10 cellular contexts compared by ENCODE assay signal in genomic region chr7:43768201-43768893, GRCh38.
"Had no signal": no experiment of that assay in that cellular context is flagged by ENCODE, and none has a peak within 500 bp of the region (broad histone marks: within the 10 kb centered on the region; RNA-seq: fewer than 3 reads in every experiment).

No MANE protein-coding gene starts in this region.

- H3K27ac Mint-ChIP-seq: activated naive CD8-positive, alpha-beta T cell treated with anti-CD3 and anti-CD28 coated beads, Interleukin-2, amount 10 ng/mL, durations not matched to agents 7 days and 5 days; activated T-cell treated with anti-CD3 and anti-CD28 coated beads, Interleukin-2, amount 50 U/mL, for 72 hours; T-helper 17 cell had no signal

- H3K27ac ChIP-seq: breast epithelium, tibial nerve had no signal

- H3K9me3 ChIP-seq: breast epithelium, tibial nerve had no signal

- H3K9me3 Mint-ChIP-seq: activated naive CD8-positive, alpha-beta T cell treated with anti-CD3 and anti-CD28 coated beads, Interleukin-2, amount 10 ng/mL, durations not matched to agents 7 days and 5 days; activated T-cell treated with anti-CD3 and anti-CD28 coated beads, Interleukin-2, amount 50 U/mL, for 72 hours had no signal

- ATAC-seq: T-helper 17 cell had no signal

- H3K4me3 ChIP-seq: breast epithelium, tibial nerve had no signal

- DNase-seq: activated naive CD8-positive, alpha-beta T cell treated with anti-CD3 and anti-CD28 coated beads, Interleukin-2, amount 10 ng/mL, durations not matched to agents 7 days and 5 days; activated T-cell treated with anti-CD3 and anti-CD28 coated beads, Interleukin-2, amount 50 U/mL, for 72 hours; aorta; foreskin melanocyte; stimulated activated CD4-positive, alpha-beta T cell treated with anti-CD3 and anti-CD28 coated beads, Interleukin-15, amount 100 ng/mL, for 24 hours; stimulated activated CD4-positive, alpha-beta T cell treated with anti-CD3 and anti-CD28 coated beads, Interleukin-4, amount 100 ng/mL, for 24 hours; T-helper 17 cell had no signal

- H3K27me3 Mint-ChIP-seq: activated naive CD8-positive, alpha-beta T cell treated with anti-CD3 and anti-CD28 coated beads, Interleukin-2, amount 10 ng/mL, durations not matched to agents 7 days and 5 days; T-helper 17 cell had no signal

- H3K27me3 ChIP-seq: breast epithelium, tibial nerve had no signal

- H3K36me3 ChIP-seq: breast epithelium had no signal

- H3K4me3 Mint-ChIP-seq: activated naive CD8-positive, alpha-beta T cell treated with anti-CD3 and anti-CD28 coated beads, Interleukin-2, amount 10 ng/mL, durations not matched to agents 7 days and 5 days; activated T-cell treated with anti-CD3 and anti-CD28 coated beads, Interleukin-2, amount 50 U/mL, for 72 hours; nephron; T-helper 17 cell had no signal
